ENCODE assay signal across 8 cellular contexts in the genomic region with DNA sequence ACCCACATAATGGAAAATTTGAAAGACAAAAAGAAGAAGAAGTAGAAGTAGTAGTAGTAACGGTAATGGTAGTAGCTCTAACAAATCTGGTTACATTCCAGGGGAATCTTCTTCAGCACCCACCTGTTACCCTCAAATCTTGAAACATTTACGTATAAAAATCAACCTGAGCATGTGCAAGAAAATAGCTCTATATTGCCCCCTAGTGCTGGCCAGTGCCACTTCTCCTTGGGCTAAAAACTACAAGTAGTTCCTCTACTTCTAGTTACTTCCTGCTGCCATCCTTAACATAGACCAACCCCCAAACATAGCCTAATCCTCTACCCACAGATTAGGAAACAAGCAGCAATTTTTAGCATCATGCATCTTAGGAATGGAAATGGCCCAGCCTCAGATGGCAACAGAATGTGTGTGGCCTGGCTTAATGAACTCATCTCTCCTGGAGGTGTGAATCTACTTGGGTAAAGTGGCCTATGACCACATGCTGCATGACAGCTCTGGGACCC. TPM values are rescaled to one million over a fixed set of nuclear protein-coding genes. Genes with fewer than 3 reads are reported as not detected.
A peak's percentile ranks its signal among the peaks of the same experiment; 100 is the strongest.
DNase-seq lines count a peak whose midpoint lies in the region; ATAC-seq and TF ChIP-seq lines count a peak whose summit lies in the region.

No MANE protein-coding gene starts in this region.

- peak; percentile 16 for DNase-seq in NCI-H146 treated with DMSO at 0.1 percent for 48 hours (lab: John Stamatoyannopoulos, UW; ENCODE audit: unreplicated experiment)
- DNase-seq in WERI-Rb-1 = peak; percentile 77
- peak; percentile 55 for DNase-seq in Right ventricle myocardium superior
- peak; percentile 82 for DNase-seq in pons (ENCODE audit: low spot score)
- no peak for DNase-seq in HuH-7.5 (ENCODE audit: low spot score)

- no peaks in the 10 kb centered on the region for H3K9me3 ChIP-seq in WERI-Rb-1 (ENCODE audit: severe bottlenecking)

- peaks cover 4% of the 10 kb centered on the region; the same call in 1 of the 2 replicates for H3K36me3 ChIP-seq in ACC112 (ENCODE audit: insufficient read depth, low read length)
- H3K36me3 ChIP-seq in WERI-Rb-1 = no peaks in the 10 kb centered on the region

- H3K27me3 ChIP-seq in ACC112 (ENCODE audit: insufficient read depth, low read length) = no peaks in the 10 kb centered on the region
- no peaks in the 10 kb centered on the region for H3K27me3 ChIP-seq in WERI-Rb-1 (ENCODE audit: insufficient read depth, low read depth, severe bottlenecking)

- peaks cover 69% of the 10 kb centered on the region for H3K79me2 ChIP-seq in ACC112 (ENCODE audit: control insufficient read depth, insufficient read depth, low read length, unreplicated experiment)

- H3K4me3 ChIP-seq in ACC112 (ENCODE audit: low read depth, low read length) (peak overlapping the region; percentile 94), WERI-Rb-1 (ENCODE audit: low read depth, low read length) (no peak overlapping the region)

- intact Hi-C loops in Right ventricle myocardium superior (cut with DNase I) = no loop called here

- H3K27ac ChIP-seq in ACC112 (ENCODE audit: low read depth, low read length) (no peak overlapping the region), WERI-Rb-1 (no peak overlapping the region)

- no peak overlapping the region for H2AFZ ChIP-seq in ACC112 (ENCODE audit: low read length, unreplicated experiment)

- TF ChIP-seq CTCF in GM12872 (IDR thresholded peaks at IDR 0.05; ENCODE audit: insufficient read depth, low read depth, low read length) (peak; percentile 81), WERI-Rb-1 (IDR thresholded peaks at IDR 0.05; ENCODE audit: low read depth, low read length) (peak; percentile 77)

- ATAC-seq in HG02852 (IDR thresholded peaks at IDR 0.05; ENCODE audit: unreplicated experiment) = peak; percentile 61
- ATAC-seq in Right ventricle myocardium superior (ENCODE audit: poor library complexity) = peak; percentile 21

- peaks cover 27% of the 10 kb centered on the region for H3K4me1 ChIP-seq in ACC112 (ENCODE audit: control insufficient read depth, insufficient read depth, low read length, unreplicated experiment)

RNA-seq across cellular contexts. Expression of a gene that starts 3.1 kb away (rescaled TPM):
- total RNA-seq in Right ventricle myocardium superior = 14.9 TPM
